In genomic region chr3:141921316-141921715, GRCh38 we compare ENCODE assay signal across 17 cellular contexts.
"Had no signal": no experiment of that assay in that cellular context is flagged by ENCODE, and none has a peak within 500 bp of the region (broad histone marks: within the 10 kb centered on the region; RNA-seq: fewer than 3 reads in every experiment).

No MANE protein-coding gene starts in this region.

- H2AFZ ChIP-seq: hepatocyte had no signal

- H3K4me3 ChIP-seq: cardiac muscle cell, hepatocyte, lung, smooth muscle cell, stomach had no signal

- DNase-seq: activated CD4-positive, alpha-beta T cell treated with anti-CD3 and anti-CD28 coated beads, Interleukin-2, amount 50 U/mL, for 1 hour; activated CD8-positive, alpha-beta memory T cell treated with anti-CD3 and anti-CD28 coated beads, Interleukin-2, amount 50 U/mL, for 4 hours; activated gamma-delta T cell; activated T-cell treated with anti-CD3 and anti-CD28 coated beads, Interleukin-2, amount 50 U/mL, for 72 hours; dermis blood vessel endothelial cell; effector memory CD8-positive, alpha-beta T cell; stimulated activated CD4-positive, alpha-beta T cell treated with anti-CD3 and anti-CD28 coated beads, Interleukin-4, amount 100 ng/mL, for 1 hour; stomach; trophoblast cell had no signal

- H3K4me1 ChIP-seq: stomach had no signal

- H3K4me2 ChIP-seq: hepatocyte, smooth muscle cell had no signal

- H3K79me2 ChIP-seq: hepatocyte had no signal

- H3K27me3 Mint-ChIP-seq: activated naive CD8-positive, alpha-beta T cell; effector memory CD8-positive, alpha-beta T cell had no signal

- H3K27ac Mint-ChIP-seq: activated naive CD8-positive, alpha-beta T cell; activated T-cell treated with anti-CD3 and anti-CD28 coated beads, Interleukin-2, amount 50 U/mL, for 72 hours; nephron had no signal

- H3K9me3 Mint-ChIP-seq: activated T-cell treated with anti-CD3 and anti-CD28 coated beads, Interleukin-2, amount 50 U/mL, for 72 hours; effector memory CD8-positive, alpha-beta T cell; nephron had no signal

- H3K9me3 ChIP-seq: stomach had no signal

- H3K4me3 Mint-ChIP-seq: activated naive CD8-positive, alpha-beta T cell; activated T-cell treated with anti-CD3 and anti-CD28 coated beads, Interleukin-2, amount 50 U/mL, for 72 hours; effector memory CD8-positive, alpha-beta T cell; nephron had no signal

- H3K27ac ChIP-seq: cardiac muscle cell, hepatocyte, stomach had no signal

- H3K27me3 ChIP-seq: cardiac muscle cell, hepatocyte, stomach had no signal

- ATAC-seq: activated T-cell treated with anti-CD3 and anti-CD28 coated beads, Interleukin-2, amount 50 U/mL, for 72 hours; effector memory CD8-positive, alpha-beta T cell; sciatic nerve had no signal

- FAIRE-seq: islet of Langerhans had no signal
